Comparison of ENCODE assay signal across 11 cellular contexts in genomic region chr10:80413152-80413996, GRCh38. TPM values are rescaled to one million over a fixed set of nuclear protein-coding genes. Genes with fewer than 3 reads are reported as not detected.
DNase-seq lines count a peak whose midpoint lies in the region; ATAC-seq and TF ChIP-seq lines count a peak whose summit lies in the region.
"Had no signal": no experiment of that assay in that cellular context is flagged by ENCODE, and none has a peak within 500 bp of the region (broad histone marks: within the 10 kb centered on the region; RNA-seq: fewer than 3 reads in every experiment).

No MANE protein-coding gene starts in this region.

- no peak for TF ChIP-seq RAD21 in SK-N-SH (IDR thresholded peaks at IDR 0.05; ENCODE audit: low read length)

- H3F3A ChIP-seq in SK-N-SH (replicated peaks; ENCODE audit: insufficient read depth), result no peaks in the 10 kb centered on the region

- no peak for TF ChIP-seq CTCF in SK-N-SH (IDR thresholded peaks at IDR 0.05)
- TF ChIP-seq CTCF in sigmoid colon (IDR thresholded peaks at IDR 0.05), result no peak

- H3K4me2 ChIP-seq in SK-N-SH, result peak overlapping the region; percentile 50; the same call in 1 of the 2 replicates

- no peak overlapping the region for H2AFZ ChIP-seq in SK-N-SH (ENCODE audit: low read depth)

- no peak for TF ChIP-seq POLR2A in sigmoid colon (IDR thresholded peaks at IDR 0.05)

- H3K79me2 ChIP-seq in SK-N-SH (ENCODE audit: insufficient read depth), result no peaks in the 10 kb centered on the region; the same call in 1 of the 2 replicates

- 66% methylated on average over 13 of the region's 13 CpGs for WGBS in SK-N-SH (ENCODE audit: low lambda C conversion rate)
- WGBS in sigmoid colon, 2 donors, result 75 to 78% methylated on average over 13 of the region's 13 CpGs

- H3K4me3 ChIP-seq in SK-N-SH (ENCODE audit: low read depth in 2 of 2, low read length in 1 of 2) (no peak overlapping the region), sigmoid colon (no peak overlapping the region)
- H3K4me3 ChIP-seq: spleen had no signal

- CTCF ChIA-PET in SK-N-SH (lab: Yijun Ruan, JAX), result interaction anchor here (0.6 to 1.3 kb wide), 4 partner anchors 8 to 93 kb away, joined by 3 to 4 read pairs (median 3); no protein-coding TSS in a partner anchor

- DNase-seq in ELR (ENCODE audit: low read depth), result peak; percentile 26
- peak; percentile 55 for DNase-seq in SK-N-SH
- DNase-seq in fibroblast of peridontal ligament (ENCODE audit: extremely low read depth), result peak; percentile 59
- DNase-seq in sigmoid colon, result no peak
- no peak for DNase-seq in OCI-M2 (lab: John Stamatoyannopoulos, UW; ENCODE audit: unreplicated experiment)
- DNase-seq: spleen had no signal

- POLR2A ChIA-PET in SK-N-SH (lab: Yijun Ruan, JAX), result no interaction called here

- H3K27me3 ChIP-seq in SK-N-SH (ENCODE audit: insufficient read depth), result no peaks in the 10 kb centered on the region
- H3K27me3 ChIP-seq in sigmoid colon, result no peaks in the 10 kb centered on the region

- H4K20me1 ChIP-seq in SK-N-SH (ENCODE audit: insufficient read depth), result no peaks in the 10 kb centered on the region

- H3K4me1 ChIP-seq in SK-N-SH (ENCODE audit: control insufficient read depth in 1 of 2, insufficient read depth in 2 of 2, low read depth in 1 of 2, low read length in 1 of 2), result peaks cover 18 to 74% of the 10 kb centered on the region in 2 experiments; a peak in 3 of 4 replicates
- H3K4me1 ChIP-seq in sigmoid colon, result peaks cover 0 to 86% (median 80%) of the 10 kb centered on the region in 4 donors

- H3K36me3 ChIP-seq in SK-N-SH (replicated peaks in 1 of 2; ENCODE audit: control insufficient read depth in 1 of 2, insufficient read depth in 2 of 2, low read length in 1 of 2), result no peaks in the 10 kb centered on the region
- H3K36me3 ChIP-seq in sigmoid colon, result no peaks in the 10 kb centered on the region
- H3K36me3 ChIP-seq: spleen had no signal

- H3K9me2 ChIP-seq in SK-N-SH, result no peaks in the 10 kb centered on the region

- ATAC-seq in GM18511 (IDR thresholded peaks at IDR 0.05; ENCODE audit: unreplicated experiment) (no peak), GM18517 (IDR thresholded peaks at IDR 0.05; ENCODE audit: unreplicated experiment) (no peak), GM21367 (IDR thresholded peaks at IDR 0.05; ENCODE audit: unreplicated experiment) (no peak)

- H3K9ac ChIP-seq in SK-N-SH, result no peak overlapping the region

- no peaks in the 10 kb centered on the region for H3K9me3 ChIP-seq in SK-N-SH
- no peaks in the 10 kb centered on the region for H3K9me3 ChIP-seq in sigmoid colon
- H3K9me3 ChIP-seq: spleen had no signal

- TF ChIP-seq EP300 in SK-N-SH (IDR thresholded peaks at IDR 0.05; ENCODE audit: borderline replicate concordance in 1 of 2, low read depth in 1 of 2, low read length in 1 of 2) (no peak), sigmoid colon (IDR thresholded peaks at IDR 0.05) (no peak)

- H3K27ac ChIP-seq in SK-N-SH (ENCODE audit: low read depth in 2 of 2, low read length in 1 of 2), result peak overlapping the region in 1 of 2 experiments; percentile 48; a peak in 1 of 4 replicates
- H3K27ac ChIP-seq in sigmoid colon, result peak overlapping the region; percentile 0 to 87 (median 64)
- H3K27ac ChIP-seq: spleen had no signal

- intact Hi-C loops in sigmoid colon (cut with DNase I), result loop anchor here (5.0 kb wide), 1 partner anchor 39 kb away; the partner anchor contains the start of gene TSPAN14

TF ChIP-seq in SK-N-SH, 30 proteins besides CTCF, POLR2A, EP300 and RAD21:
- no peak for TF ChIP-seq SMC3 (IDR thresholded peaks at IDR 0.05; ENCODE audit: low read depth, low read length)
- TF ChIP-seq RFX5 (IDR thresholded peaks at IDR 0.05; ENCODE audit: low read length), result peak; percentile 29; the same call in 1 of the 2 replicates

RNA-seq across cellular contexts. Expression of gene PRXL2A, which starts 5.0 kb away (rescaled TPM):
- polyA plus RNA-seq in SK-N-SH (2012; rRNA removed) (14.0 and 15.6 TPM in 2 replicates), sigmoid colon (10 to 100 TPM; 33.3 to 63.5 (median 37.8) TPM)
- polyA plus RNA-seq in SK-N-SH (2012; cell fraction: cytosol; rRNA removed), result 23.3 and 26.8 TPM in 2 replicates
- polyA plus RNA-seq in SK-N-SH (2012; cell fraction: nucleus; rRNA removed), result 4.5 and 4.6 TPM in 2 replicates
- total RNA-seq in sigmoid colon, result 10 to 100 TPM; 43.7 to 57.4 (median 50.9) TPM

RNA-seq across cellular contexts. Expression of gene TSPAN14, which starts 40.7 kb away (rescaled TPM):
- 44.0 and 78.1 TPM in 2 replicates for polyA plus RNA-seq in SK-N-SH (2012; rRNA removed)
- polyA plus RNA-seq in SK-N-SH (2012; cell fraction: cytosol; rRNA removed), result 42.5 and 64.1 TPM in 2 replicates
- 57.0 and 58.9 TPM in 2 replicates for polyA plus RNA-seq in SK-N-SH (2012; cell fraction: nucleus; rRNA removed)
- 10 to 100 TPM; 22.0 to 29.9 (median 23.9) TPM for total RNA-seq in sigmoid colon
- 10 to 100 TPM; 12.0 to 67.3 (median 14.1) TPM for polyA plus RNA-seq in sigmoid colon

RNA-seq across cellular contexts. Expression of gene DYDC2, which starts 56.8 kb away (rescaled TPM):
- 0.08 and 0.10 TPM in 2 replicates for polyA plus RNA-seq in SK-N-SH (2012; rRNA removed)
- polyA plus RNA-seq in SK-N-SH (2012; cell fraction: cytosol; rRNA removed), result 0.08 TPM in 2 replicates
- 0.04 TPM in 1 of 2 replicates, not detected in the other for polyA plus RNA-seq in SK-N-SH (2012; cell fraction: nucleus; rRNA removed)
- not detected for total RNA-seq in sigmoid colon
- under 1 TPM in 1 of 3 donors, not detected in 2; 0.41 TPM for polyA plus RNA-seq in sigmoid colon
- total RNA-seq: spleen; T-helper 1 cell treated with Interleukin-12 subunit alpha and Interleukin-12 subunit beta and Interleukin-4 antibody, amounts not matched to agents 30 ng/mL and 1 ng/mL, for 36 hours had no signal
- polyA plus RNA-seq: spleen had no signal

RNA-seq across cellular contexts. Expression of gene DYDC1, which starts 56.8 kb away (rescaled TPM):
- polyA plus RNA-seq in SK-N-SH (2012; rRNA removed), result not detected in 2 replicates
- not detected in 2 replicates for polyA plus RNA-seq in SK-N-SH (2012; cell fraction: cytosol; rRNA removed)
- not detected in 2 replicates for polyA plus RNA-seq in SK-N-SH (2012; cell fraction: nucleus; rRNA removed)
- total RNA-seq in sigmoid colon, result not detected
- not detected for polyA plus RNA-seq in sigmoid colon
- total RNA-seq: dermis microvascular lymphatic vessel endothelial cell; spleen; T-helper 1 cell treated with Interleukin-12 subunit alpha and Interleukin-12 subunit beta and Interleukin-4 antibody, amounts not matched to agents 30 ng/mL and 1 ng/mL, for 36 hours had no signal
- polyA plus RNA-seq: spleen had no signal

Comparison
In these comparisons a context has a peak if more than half of its experiments do, and no peak if none do; other contexts are left out.
1. DNase-seq: peak in ELR (single experiment), SK-N-SH (single experiment) and fibroblast of peridontal ligament (single experiment); none in sigmoid colon (single experiment) and OCI-M2 (single experiment).